Comparison of ENCODE assay signal across 12 cellular contexts in genomic region chr4:143404555-143404954, GRCh38.
DNase-seq lines count a peak whose midpoint lies in the region; ATAC-seq, FAIRE-seq and TF ChIP-seq lines count a peak whose summit lies in the region.
"Had no signal": no experiment of that assay in that cellular context is flagged by ENCODE, and none has a peak within 500 bp of the region (broad histone marks: within the 10 kb centered on the region; RNA-seq: fewer than 3 reads in every experiment).

No MANE protein-coding gene starts in this region.

- no peaks in the 10 kb centered on the region for H3K79me2 ChIP-seq in GM12878 (ENCODE audit: control insufficient read depth, insufficient read depth, low read length)

- H4K20me1 ChIP-seq in GM12878 (ENCODE audit: control insufficient read depth, insufficient read depth) = no peaks in the 10 kb centered on the region

- TF ChIP-seq POLR2A in GM12878 (IDR thresholded peaks at IDR 0.05; ENCODE audit: low read depth, low read length) = no peak
- TF ChIP-seq POLR2A in sigmoid colon (IDR thresholded peaks at IDR 0.05) = no peak

- BruUV-seq in GM12878 (replicated peaks; lab: Mats Ljungman, UMichigan) = no TSS peak

- H3K9me3 ChIP-seq in GM12878 (replicated peaks; ENCODE audit: control insufficient read depth, insufficient read depth, low read length) (no peaks in the 10 kb centered on the region), sigmoid colon (no peaks in the 10 kb centered on the region)

- intact Hi-C loops in GM12878 (cut with micrococcal nuclease; ENCODE audit: unreplicated experiment) (loop anchor here (1.0 kb wide), 1 partner anchor 109 kb away; the partner anchor contains the start of gene SMARCA5), sigmoid colon (cut with DNase I) (loop anchor here (5.0 kb wide), 1 partner anchor 67 kb away; the partner anchor contains the start of gene GAB1)

- H3K27me3 ChIP-seq in GM12878 (replicated peaks in 1 of 2; ENCODE audit: control insufficient read depth in 2 of 2, insufficient read depth in 2 of 2, low read length in 1 of 2) (no peaks in the 10 kb centered on the region), sigmoid colon (no peaks in the 10 kb centered on the region)

- ATAC-seq in GM19468 (IDR thresholded peaks at IDR 0.05; ENCODE audit: extremely low read depth, unreplicated experiment) (peak; percentile 95), HG03066 (IDR thresholded peaks at IDR 0.05; ENCODE audit: low read depth, unreplicated experiment) (peak; percentile 93), GM12878 (peak; percentile 95)
- ATAC-seq: GM23338 had no signal

- TF ChIP-seq CTCF in GM12864 (IDR thresholded peaks at IDR 0.05; ENCODE audit: low read depth, low read length, missing control alignments) = no peak
- TF ChIP-seq CTCF in GM12878 (IDR thresholded peaks at IDR 0.05 in 2 of 3, conservative IDR thresholded peaks at IDR 0.05 in 1 of 3; ENCODE audit: control insufficient read depth in 2 of 3, extremely low read depth in 1 of 3, insufficient read depth in 1 of 3, low read depth in 3 of 3, low read length in 3 of 3) = no peak
- TF ChIP-seq CTCF in sigmoid colon (IDR thresholded peaks at IDR 0.05) = no peak

- DNase-seq in GM12864 (ENCODE audit: low read depth) = peak; percentile 72
- peak; percentile 87 for DNase-seq in GM12878 (ENCODE audit: low read depth, low spot score)
- no peak for DNase-seq in stimulated activated CD4-positive, alpha-beta T cell treated with anti-CD3 and anti-CD28 coated beads, Interleukin-4, amount 100 ng/mL, for 4 hours
- no peak for DNase-seq in Kasumi-1 (lab: John Stamatoyannopoulos, UW)
- DNase-seq in sigmoid colon = no peak
- no peak for DNase-seq in islet precursor cell
- DNase-seq: activated naive CD8-positive, alpha-beta T cell treated with anti-CD3 and anti-CD28 coated beads, Interleukin-2, amount 10 ng/mL, durations not matched to agents 7 days and 5 days; NCI-H187 treated with DMSO at 0.1 percent for 48 hours; stimulated activated CD4-positive, alpha-beta T cell treated with anti-CD3 and anti-CD28 coated beads, Interleukin-4, amount 100 ng/mL, for 1 hour had no signal

- TF ChIP-seq EP300 in GM12878 (IDR thresholded peaks at IDR 0.05; ENCODE audit: borderline replicate concordance in 1 of 2, control insufficient read depth in 1 of 2, low read depth in 2 of 2, low read length in 2 of 2) (peak; percentile 40 to 78; a peak in 3 of 4 replicates), sigmoid colon (IDR thresholded peaks at IDR 0.05) (no peak)

- H3K4me1 ChIP-seq in GM12878 (ENCODE audit: control insufficient read depth, insufficient read depth, low read length) (peaks cover 30% of the 10 kb centered on the region), sigmoid colon (peaks cover 0 to 92% (median 69%) of the 10 kb centered on the region in 4 donors)

- H3K27ac ChIP-seq in GM12878 (ENCODE audit: control insufficient read depth, insufficient read depth) = no peak overlapping the region
- peak overlapping the region in 2 of 4 donors; percentile 44 to 52 for H3K27ac ChIP-seq in sigmoid colon

- POLR2A ChIA-PET in GM12878 (lab: Charles Lee) = interaction anchor here (0.9 to 3.7 kb wide), 4 partner anchors 15 to 62 kb away, joined by 3 to 33 read pairs (median 10); no protein-coding TSS in a partner anchor

- H2AFZ ChIP-seq in GM12878 (ENCODE audit: control insufficient read depth, low read depth, low read length) = no peak overlapping the region; the same call in 1 of the 2 replicates
- H2AFZ ChIP-seq: GM23338 had no signal

- CTCF ChIA-PET in GM12878 (lab: Yijun Ruan, JAX) = interaction anchor here (0.9 to 5.3 kb wide), 5 partner anchors 9 to 67 kb away, joined by 3 to 85 read pairs (median 33); partner anchors contain the start of gene GAB1

- no peak overlapping the region for H3K9ac ChIP-seq in GM12878 (ENCODE audit: control insufficient read depth, insufficient read depth, low read length)

- RAD21 ChIA-PET in GM12878 (lab: Charles Lee; ENCODE audit: unreplicated experiment) = interaction anchor here (0.9 to 5.3 kb wide), 7 partner anchors 15 to 79 kb away, joined by 3 to 89 read pairs (median 8); partner anchors contain the start of gene GAB1

- H3K36me3 ChIP-seq in GM12878 (ENCODE audit: control insufficient read depth in 2 of 2, insufficient read depth in 2 of 2, low read length in 1 of 2) (no peaks in the 10 kb centered on the region), sigmoid colon (no peaks in the 10 kb centered on the region)

- no peak for TF ChIP-seq RAD21 in GM12878 (IDR thresholded peaks at IDR 0.05; ENCODE audit: insufficient read depth, low read depth, low read length)

- FAIRE-seq in GM12878 (lab: Jason Lieb, UNC) = peak; percentile 91

- H3K4me3 ChIP-seq in GM12864 (ENCODE audit: low read depth, low read length) (no peak overlapping the region; the same call in 1 of the 2 replicates), GM12878 (no peak overlapping the region), sigmoid colon (no peak overlapping the region)
- H3K4me3 ChIP-seq: GM23338 had no signal

- in situ Hi-C loops in GM12878 (cut with MboI) = no loop called here

- SMC1A ChIA-PET in GM12878 (lab: Charles Lee; ENCODE audit: uncharacterized antibody, unreplicated experiment) = interaction anchor here (0.8 to 5.3 kb wide), 12 partner anchors 11 to 73 kb away, joined by 3 to 166 read pairs (median 6); partner anchors contain the start of gene GAB1

- H3K4me2 ChIP-seq in GM12878 (ENCODE audit: control insufficient read depth, insufficient read depth) = peak overlapping the region; percentile 36
- H3K4me2 ChIP-seq: GM23338 had no signal

- WGBS in GM12878 (ENCODE audit: insufficient coverage, insufficient replicate concordance, low lambda C conversion rate, missing lambda C conversion rate) = 0% methylated on average over 3 of the region's 3 CpGs
- 73 to 93% methylated on average over 3 of the region's 3 CpGs for WGBS in sigmoid colon, 2 donors

TF ChIP-seq in GM12878, 131 proteins besides CTCF, POLR2A, EP300 and RAD21 (continues in another document):
- peak; percentile 88 for TF ChIP-seq MXI1 (IDR thresholded peaks at IDR 0.05; ENCODE audit: low read depth, low read length)
- peak; percentile 87 for TF ChIP-seq RAD51 (IDR thresholded peaks at IDR 0.05)
- 0 out of 2 replicates have a peak, but pooled peaks have one; percentile 28 for TF ChIP-seq SPI1 (IDR thresholded peaks at IDR 0.05; ENCODE audit: borderline replicate concordance, insufficient read depth, low read depth, low read length)
- TF ChIP-seq CEBPB (IDR thresholded peaks at IDR 0.05; ENCODE audit: borderline replicate concordance in 1 of 2, low read depth in 2 of 2, low read length in 2 of 2) = peak in 1 of 2 experiments; percentile 41; a peak in 1 of 4 replicates
- peak; percentile 64; the same call in 1 of the 2 replicates for TF ChIP-seq ZNF687 (IDR thresholded peaks at IDR 0.05)

Comparison
In these comparisons a context has a peak if more than half of its experiments do, and no peak if none do; other contexts are left out.
1. DNase-seq: peak in GM12864 (single experiment) and GM12878 (single experiment); none in stimulated activated CD4-positive, alpha-beta T cell treated with anti-CD3 and anti-CD28 coated beads, Interleukin-4, amount 100 ng/mL, for 4 hours (0 of 2), Kasumi-1 (0 of 2), sigmoid colon (single experiment) and islet precursor cell (single experiment).
2. Peak in every context shown above with its lines, with median percentiles within 50 percentile points of each other: ATAC-seq.